ENCODE assay signal across 28 cellular contexts in genomic region chr1:83827731-83828130, GRCh38.
"Had no signal": no experiment of that assay in that cellular context is flagged by ENCODE, and none has a peak within 500 bp of the region (broad histone marks: within the 10 kb centered on the region; RNA-seq: fewer than 3 reads in every experiment).

No MANE protein-coding gene starts in this region.

- H3K27ac ChIP-seq: ascending aorta, brain microvascular endothelial cell, gastroesophageal sphincter, lower lobe of right lung, right lobe of liver, transverse colon, uterus, VCaP had no signal

- H3K27me3 ChIP-seq: ascending aorta, brain microvascular endothelial cell, gastroesophageal sphincter, right lobe of liver, transverse colon, uterus had no signal

- DNase-seq: activated CD4-positive, alpha-beta T cell treated with anti-CD3 and anti-CD28 coated beads for 4 hours; activated CD4-positive, alpha-beta T cell treated with anti-CD3 and anti-CD28 coated beads, Interleukin-2, amount 50 U/mL, for 4 hours; activated effector memory CD4-positive, alpha-beta T cell treated with anti-CD3 and anti-CD28 coated beads, Interleukin-2, amount 50 U/mL, for 16 hours; activated naive CD4-positive, alpha-beta T cell treated with anti-CD3 and anti-CD28 coated beads for 36 hours; activated naive CD8-positive, alpha-beta T cell treated with anti-CD3 and anti-CD28 coated beads for 36 hours; caudate nucleus; cortex of kidney; effector memory CD8-positive, alpha-beta T cell; head of caudate nucleus; hypothalamus; immature natural killer cell; kidney; lower lobe of right lung; mesendoderm; natural killer cell; posterior cingulate gyrus; right lobe of liver; stimulated activated CD4-positive, alpha-beta T cell treated with anti-CD3 and anti-CD28 coated beads, Interleukin-2, amount 100 ng/mL, for 48 hours; stimulated activated naive CD4-positive, alpha-beta T cell treated with Interleukin-2 at 50 U/mL for 16 hours; T-helper 1 cell; transverse colon; uterus had no signal

- H3K27ac Mint-ChIP-seq: activated naive CD4-positive, alpha-beta T cell treated with anti-CD3 and anti-CD28 coated beads for 36 hours; activated naive CD8-positive, alpha-beta T cell treated with anti-CD3 and anti-CD28 coated beads for 36 hours; activated T-helper 1 cell treated with anti-CD3 and anti-CD28 coated beads, Interleukin-12 subunit alpha, Interleukin-12 subunit beta, Interleukin-2, Interleukin-4 antibody, amounts not matched to agents 30 ng/mL and 10 ng/mL and 1 ng/mL, durations not matched to agents 14 hours and 24 hours and 36 hours; effector memory CD8-positive, alpha-beta T cell; immature natural killer cell; natural killer cell; T-helper 2 cell treated with Interferon-gamma antibody and Interleukin-4, amounts not matched to agents 5 μg/mL and 100 μg/mL, for 36 hours had no signal

- H3K9me3 ChIP-seq: ascending aorta, gastroesophageal sphincter, lower lobe of right lung, right lobe of liver, transverse colon, uterus had no signal

- H3K36me3 ChIP-seq: ascending aorta, brain microvascular endothelial cell, gastroesophageal sphincter, lower lobe of right lung, right lobe of liver, transverse colon, uterus had no signal

- H3K4me1 Mint-ChIP-seq: activated naive CD8-positive, alpha-beta T cell treated with anti-CD3 and anti-CD28 coated beads for 36 hours; immature natural killer cell; natural killer cell had no signal

- H3K27me3 Mint-ChIP-seq: activated naive CD8-positive, alpha-beta T cell treated with anti-CD3 and anti-CD28 coated beads for 36 hours had no signal

- H3K4me1 ChIP-seq: ascending aorta, gastroesophageal sphincter, lower lobe of right lung, right lobe of liver, transverse colon, uterus had no signal

- H3K4me3 ChIP-seq: ascending aorta, gastroesophageal sphincter, lower lobe of right lung, right lobe of liver, transverse colon, uterus had no signal

- H3K4me3 Mint-ChIP-seq: activated naive CD4-positive, alpha-beta T cell treated with anti-CD3 and anti-CD28 coated beads for 36 hours; activated naive CD8-positive, alpha-beta T cell treated with anti-CD3 and anti-CD28 coated beads for 36 hours; activated T-helper 1 cell treated with anti-CD3 and anti-CD28 coated beads, Interleukin-12 subunit alpha, Interleukin-12 subunit beta, Interleukin-2, Interleukin-4 antibody, amounts not matched to agents 30 ng/mL and 10 ng/mL and 1 ng/mL, durations not matched to agents 14 hours and 24 hours and 36 hours; effector memory CD8-positive, alpha-beta T cell; immature natural killer cell; natural killer cell; T-helper 2 cell treated with Interferon-gamma antibody and Interleukin-4, amounts not matched to agents 5 μg/mL and 100 μg/mL, for 36 hours had no signal

- H3K36me3 Mint-ChIP-seq: activated naive CD8-positive, alpha-beta T cell treated with anti-CD3 and anti-CD28 coated beads for 36 hours; immature natural killer cell; natural killer cell had no signal

- H3K9me3 Mint-ChIP-seq: activated naive CD4-positive, alpha-beta T cell treated with anti-CD3 and anti-CD28 coated beads for 36 hours; activated T-helper 1 cell treated with anti-CD3 and anti-CD28 coated beads, Interleukin-12 subunit alpha, Interleukin-12 subunit beta, Interleukin-2, Interleukin-4 antibody, amounts not matched to agents 30 ng/mL and 10 ng/mL and 1 ng/mL, durations not matched to agents 14 hours and 24 hours and 36 hours had no signal

- ATAC-seq: effector memory CD8-positive, alpha-beta T cell; gastroesophageal sphincter; lower lobe of right lung; natural killer cell; right lobe of liver had no signal
